ENCODE assay signal across 30 cellular contexts in genomic region chr9:114834386-114834785, GRCh38. TPM values are rescaled to one million over a fixed set of nuclear protein-coding genes. Genes with fewer than 3 reads are reported as not detected.
"Had no signal": no experiment of that assay in that cellular context is flagged by ENCODE, and none has a peak within 500 bp of the region (broad histone marks: within the 10 kb centered on the region; RNA-seq: fewer than 3 reads in every experiment).

No MANE protein-coding gene starts in this region.

- H3K36me3 ChIP-seq: adrenal gland, SJCRH30, WERI-Rb-1 had no signal

- H3K4me3 ChIP-seq: adrenal gland, K562, SJCRH30, SK-N-MC had no signal

- DNase-seq: activated CD4-positive, alpha-beta memory T cell treated with anti-CD3 and anti-CD28 coated beads, Interleukin-2, amount 10 ng/mL, durations not matched to agents 7 days and 5 days; activated CD4-positive, alpha-beta T cell treated with anti-CD3 and anti-CD28 coated beads for 1 hour; activated CD4-positive, alpha-beta T cell treated with anti-CD3 and anti-CD28 coated beads for 48 hours; activated CD4-positive, CD25-positive, alpha-beta regulatory T cell; activated CD8-positive, alpha-beta memory T cell treated with anti-CD3 and anti-CD28 coated beads for 24 hours; activated CD8-positive, alpha-beta memory T cell treated with anti-CD3 and anti-CD28 coated beads, Interleukin-2, amount 10 ng/mL, durations not matched to agents 7 days and 5 days; activated CD8-positive, alpha-beta memory T cell treated with anti-CD3 and anti-CD28 coated beads, Interleukin-2, amount 50 U/mL, for 48 hours; activated effector memory CD4-positive, alpha-beta T cell treated with Interleukin-2 at 50 U/mL for 16 hours; activated naive CD4-positive, alpha-beta T cell; activated naive CD8-positive, alpha-beta T cell treated with anti-CD3 and anti-CD28 coated beads, Interleukin-2, amount 10 ng/mL, durations not matched to agents 7 days and 5 days; activated T-cell treated with anti-CD3 and anti-CD28 coated beads, Interleukin-2, amount 50 U/mL, for 48 hours; adrenal gland; anterior cingulate cortex; caudate nucleus; NCI-H1048; NCI-H1105 treated with DMSO at 0.1 percent for 48 hours; NCI-H1436; NCI-H1694 treated with DMSO at 0.1 percent for 48 hours; NCI-H2029; NCI-H510A; NCI-H526; NCI-H748 treated with DMSO at 0.1 percent for 48 hours; OCI-M1; SHP77; SJCRH30; T1000; WERI-Rb-1 had no signal

- H3K9me3 ChIP-seq: adrenal gland had no signal

- H3K4me1 ChIP-seq: adrenal gland, SJCRH30 had no signal

- H3K27me3 ChIP-seq: SJCRH30 had no signal

- H3K27ac ChIP-seq: adrenal gland, SJCRH30, SK-N-MC, WERI-Rb-1 had no signal

RNA-seq across cellular contexts. Expression of gene TNFSF15, which starts 28.5 kb away (rescaled TPM):
- total RNA-seq: bronchial epithelial cell, K562 had no signal
